8 cellular contexts compared by ENCODE assay signal in the genomic region with DNA sequence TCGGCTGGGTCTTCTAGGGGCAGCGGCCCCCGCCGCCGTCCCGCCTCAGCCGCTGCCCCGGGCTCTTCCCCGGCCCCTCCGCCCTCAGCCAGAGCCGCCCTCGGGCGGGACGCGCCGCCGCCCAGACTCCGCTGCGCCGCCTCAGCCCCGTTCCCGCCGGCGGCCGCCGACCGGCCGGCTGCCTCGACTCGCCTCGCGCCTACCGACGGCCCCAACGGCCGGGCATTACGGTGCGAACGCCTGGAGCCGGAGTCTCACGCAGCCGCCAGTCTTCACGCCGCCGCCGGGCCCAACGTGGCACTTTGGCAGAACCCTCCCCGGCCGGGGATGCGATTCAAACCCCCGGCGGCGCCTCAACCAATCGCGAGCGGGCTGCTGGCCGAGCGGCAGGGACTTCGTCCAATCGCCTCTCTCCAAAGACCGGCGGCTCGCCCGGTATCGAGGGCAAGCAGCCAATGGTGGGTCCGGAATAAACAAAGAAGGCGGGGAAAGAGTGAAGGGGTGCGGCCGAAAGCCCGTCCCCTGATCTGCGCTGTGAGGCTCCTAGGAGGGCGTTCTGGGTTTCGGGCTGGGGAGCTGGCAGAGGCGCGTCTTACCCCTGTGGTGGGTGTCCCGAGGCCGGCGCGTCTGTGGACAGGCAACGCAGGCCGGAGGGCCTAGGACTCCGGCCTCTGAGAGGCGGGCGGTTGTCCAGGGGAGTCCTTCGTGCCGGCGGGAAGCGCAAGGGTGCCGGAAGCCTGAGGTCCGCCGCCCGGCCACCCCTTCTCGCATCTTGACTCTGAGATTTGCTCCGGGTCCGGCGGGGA. TPM values are rescaled to one million over a fixed set of nuclear protein-coding genes. Genes with fewer than 3 reads are reported as not detected.
A peak's percentile ranks its signal among the peaks of the same experiment; 100 is the strongest.
DNase-seq lines count a peak whose midpoint lies in the region; ATAC-seq and TF ChIP-seq lines count a peak whose summit lies in the region.

CDR2 (minus strand) TSS at position 309 of the 806 bp plus-strand sequence. CDS start 310 bp downstream, outside the sequence.

- H3K4me1 Mint-ChIP-seq in T-helper 17 cell = peaks cover 25% of the 10 kb centered on the region
- H3K4me1 Mint-ChIP-seq in progenitor cell of endocrine pancreas (ENCODE audit: low read depth) = peaks cover 16% of the 10 kb centered on the region

- H3K27ac Mint-ChIP-seq in T-helper 17 cell (peak within 1 kb of the TSS; percentile 92), progenitor cell of endocrine pancreas (peak within 1 kb of the TSS; percentile 92)

- no peaks in the 10 kb centered on the region for H3K9me3 Mint-ChIP-seq in progenitor cell of endocrine pancreas (ENCODE audit: low read depth)

- peak within 1 kb of the TSS; percentile 84 for H3K27ac ChIP-seq in left ventricle myocardium inferior (replicated peaks)

- no peaks in the 10 kb centered on the region for H3K9me3 ChIP-seq in T-helper 17 cell (ENCODE audit: control insufficient read depth, low read length, poor library complexity, severe bottlenecking)
- no peaks in the 10 kb centered on the region for H3K9me3 ChIP-seq in left ventricle myocardium inferior (replicated peaks)

- no peak for TF ChIP-seq CTCF in left ventricle myocardium inferior (IDR thresholded peaks at IDR 0.05; ENCODE audit: borderline replicate concordance)
- TF ChIP-seq CTCF in progenitor cell of endocrine pancreas (IDR thresholded peaks at IDR 0.05; ENCODE audit: unreplicated experiment) = no peak

- no peaks in the 10 kb centered on the region for H3K36me3 ChIP-seq in left ventricle myocardium inferior

- no peaks in the 10 kb centered on the region for H3K27me3 ChIP-seq in left ventricle myocardium inferior (ENCODE audit: low read depth)

- H3K27me3 Mint-ChIP-seq in T-helper 17 cell (no peaks in the 10 kb centered on the region), progenitor cell of endocrine pancreas (peaks cover 9% of the 10 kb centered on the region)

- ATAC-seq in GM18502 (IDR thresholded peaks at IDR 0.05; ENCODE audit: poor library complexity, unreplicated experiment) = peak; percentile 91
- ATAC-seq in HG02943 (IDR thresholded peaks at IDR 0.05; ENCODE audit: low read depth, unreplicated experiment) = peak; percentile 81
- peak; percentile 95 for ATAC-seq in T-helper 17 cell

- H3K4me3 Mint-ChIP-seq in T-helper 17 cell (peak within 1 kb of the TSS; percentile 97), progenitor cell of endocrine pancreas (ENCODE audit: low read depth) (peak within 1 kb of the TSS; percentile 92)

- peak within 1 kb of the TSS; percentile 89 for H3K4me3 ChIP-seq in left ventricle myocardium inferior

- intact Hi-C loops in left ventricle myocardium inferior (cut with micrococcal nuclease) = no loop called here

- H3K4me1 ChIP-seq in left ventricle myocardium inferior = peaks cover 52% of the 10 kb centered on the region

- DNase-seq in NCI-H187 (lab: John Stamatoyannopoulos, UW) (peak; percentile 75 to 85), T-helper 17 cell (peak; percentile 97), amniotic stem cell (lab: John Stamatoyannopoulos, UW) (peak; percentile 96), left ventricle myocardium inferior (peak; percentile 98), progenitor cell of endocrine pancreas (ENCODE audit: low spot score, unreplicated experiment) (peak; percentile 96), ureter (ENCODE audit: low spot score) (peak; percentile 99)

- H3K36me3 Mint-ChIP-seq in T-helper 17 cell (ENCODE audit: low read depth) (no peaks in the 10 kb centered on the region), progenitor cell of endocrine pancreas (ENCODE audit: insufficient read depth) (no peaks in the 10 kb centered on the region)

RNA-seq across cellular contexts. Expression of gene CDR2, which starts in this region (rescaled TPM):
- total RNA-seq in T-helper 17 cell (10 to 100 TPM; 59.0 to 75.5 TPM), left ventricle myocardium inferior (6.8 TPM), progenitor cell of endocrine pancreas (16.6 and 17.7 TPM in 2 replicates), ureter (50.1 TPM)

Comparison
In these comparisons a context has a peak if more than half of its experiments do, and no peak if none do; other contexts are left out.
1. Peak in every context shown above with its lines: DNase-seq, ATAC-seq, H3K4me3 ChIP-seq and H3K27ac ChIP-seq.